Comparison of ENCODE assay signal across 8 cellular contexts in the genomic region with DNA sequence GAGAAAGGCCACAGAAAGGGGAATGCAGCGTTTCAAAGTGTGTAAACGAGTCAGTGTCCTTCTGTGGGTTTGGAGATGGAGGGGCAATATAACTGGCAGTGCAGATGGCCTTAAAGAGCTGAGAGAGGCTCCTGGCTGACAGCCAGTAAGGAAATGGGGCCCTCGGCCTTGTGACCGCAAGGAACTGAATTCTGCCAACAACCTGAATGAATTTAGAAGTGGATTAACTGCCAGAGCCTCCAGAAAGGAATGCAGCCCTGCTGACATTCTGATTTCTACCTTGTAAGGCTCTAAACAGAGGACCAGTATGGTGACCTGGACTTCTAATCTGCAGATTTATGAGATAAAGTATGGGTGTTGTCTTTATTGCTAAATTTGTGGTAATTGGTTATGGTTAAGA. TPM values are rescaled to one million over a fixed set of nuclear protein-coding genes. Genes with fewer than 3 reads are reported as not detected.
DNase-seq lines count a peak whose midpoint lies in the region; ATAC-seq, FAIRE-seq and TF ChIP-seq lines count a peak whose summit lies in the region.

No MANE protein-coding gene starts in this region.

- H3K36me3 Mint-ChIP-seq in CD14-positive monocyte = no peaks in the 10 kb centered on the region
- no peaks in the 10 kb centered on the region for H3K36me3 Mint-ChIP-seq in activated CD4-positive, alpha-beta T cell treated with anti-CD3 and anti-CD28 coated beads for 36 hours (ENCODE audit: low read depth)

- no peak overlapping the region for H3K27ac ChIP-seq in kidney (ENCODE audit: low read depth in 2 of 2, low read length in 2 of 2)

- POLR2A ChIA-PET in activated CD4-positive, alpha-beta T cell treated with anti-CD3 and anti-CD28 coated beads for 36 hours (lab: Charles Lee) = no interaction called here

- peak overlapping the region; percentile 2 to 49 for H3K4me3 Mint-ChIP-seq in CD14-positive monocyte
- H3K4me3 Mint-ChIP-seq in activated CD4-positive, alpha-beta T cell treated with anti-CD3 and anti-CD28 coated beads for 36 hours = no peak overlapping the region

- peak overlapping the region in 4 of 7 donors; percentile 23 to 52 (median 35) for H3K27ac Mint-ChIP-seq in CD14-positive monocyte
- H3K27ac Mint-ChIP-seq in activated CD4-positive, alpha-beta T cell treated with anti-CD3 and anti-CD28 coated beads for 36 hours = no peak overlapping the region

- peaks cover 0 to 2% of the 10 kb centered on the region in 2 donors for H3K4me1 ChIP-seq in kidney (ENCODE audit: control insufficient read depth in 1 of 2, insufficient read depth in 1 of 2, low read depth in 1 of 2, low read length in 2 of 2)

- no peaks in the 10 kb centered on the region for H3K27me3 Mint-ChIP-seq in CD14-positive monocyte (ENCODE audit: low read depth in 3 of 3)
- H3K27me3 Mint-ChIP-seq in activated CD4-positive, alpha-beta T cell treated with anti-CD3 and anti-CD28 coated beads for 36 hours = peaks cover 11% of the 10 kb centered on the region

- no peaks in the 10 kb centered on the region for H3K36me3 ChIP-seq in kidney (ENCODE audit: control insufficient read depth in 1 of 2, insufficient read depth in 2 of 2, low read length in 2 of 2)

- ATAC-seq in HG02885 (IDR thresholded peaks at IDR 0.05; ENCODE audit: poor library complexity, unreplicated experiment) (peak; percentile 59), HG02973 (IDR thresholded peaks at IDR 0.05; ENCODE audit: unreplicated experiment) (no peak), GM21576 (IDR thresholded peaks at IDR 0.05; ENCODE audit: unreplicated experiment) (no peak)
- ATAC-seq in activated CD4-positive, alpha-beta T cell treated with anti-CD3 and anti-CD28 coated beads for 36 hours = no peak

- H3K9me3 Mint-ChIP-seq in CD14-positive monocyte = no peaks in the 10 kb centered on the region
- no peaks in the 10 kb centered on the region for H3K9me3 Mint-ChIP-seq in activated CD4-positive, alpha-beta T cell treated with anti-CD3 and anti-CD28 coated beads for 36 hours (ENCODE audit: low read depth)

- H3K9ac ChIP-seq in kidney (ENCODE audit: low read length in 2 of 2) = no peak overlapping the region

- CTCF ChIA-PET in activated CD4-positive, alpha-beta T cell treated with anti-CD3 and anti-CD28 coated beads for 36 hours (lab: Charles Lee) = interaction anchor here (0.5 kb wide), 1 partner anchor 226 kb away, joined by 3 read pairs; no protein-coding TSS in a partner anchor

- DNase-seq in CD14-positive monocyte (ENCODE audit: low spot score) = no peak
- DNase-seq in SK-N-DZ (ENCODE audit: low spot score) = peak; percentile 74
- DNase-seq in kidney = peak; percentile 66
- DNase-seq in posterior vena cava (ENCODE audit: low spot score) = no peak
- DNase-seq in activated CD4-positive, alpha-beta T cell treated with anti-CD3 and anti-CD28 coated beads for 36 hours = no peak

- no peaks in the 10 kb centered on the region for H3K9me3 ChIP-seq in kidney (ENCODE audit: control insufficient read depth in 1 of 2, low read length in 2 of 2)

- H3K4me1 Mint-ChIP-seq in CD14-positive monocyte = peaks cover 60% of the 10 kb centered on the region
- no peaks in the 10 kb centered on the region for H3K4me1 Mint-ChIP-seq in activated CD4-positive, alpha-beta T cell treated with anti-CD3 and anti-CD28 coated beads for 36 hours

- no peak for FAIRE-seq in kidney (lab: Jason Lieb, UNC)

- no peak overlapping the region for H3K4me3 ChIP-seq in kidney (ENCODE audit: low read length in 2 of 2)

- TF ChIP-seq CTCF in CD14-positive monocyte (IDR thresholded peaks at IDR 0.05) (no peak), kidney (IDR thresholded peaks at IDR 0.05; ENCODE audit: borderline replicate concordance, extremely low read depth, insufficient read depth) (no peak)

- intact Hi-C loops in CD14-positive monocyte (cut with micrococcal nuclease) (no loop called here), kidney (cut with DNase I) (no loop called here), posterior vena cava (cut with DNase I) (no loop called here)
- intact Hi-C loops in activated CD4-positive, alpha-beta T cell treated with anti-CD3 and anti-CD28 coated beads for 36 hours (cut with DNase I, micrococcal nuclease) = no loop called here

RNA-seq across cellular contexts. Expression of a gene that starts 17.5 kb away (rescaled TPM):
- polyA plus RNA-seq in CD14-positive monocyte (10 to 100 TPM; 17.1 to 23.6 TPM), kidney (ENCODE audit: insufficient read depth, low read depth, low replicate concordance) (37.0 TPM)
- 850 and 873 TPM in 2 replicates for polyA plus RNA-seq in SK-N-DZ (2014; cell fraction: cytosol; rRNA removed)
- 497 and 523 TPM in 2 replicates for polyA plus RNA-seq in SK-N-DZ (2014; cell fraction: nucleus; rRNA removed)
- total RNA-seq in kidney (20.9 TPM), posterior vena cava (10 to 100 TPM; 37.1 to 42.2 TPM)
- 10 to 100 TPM; 19.3 to 19.7 TPM for total RNA-seq in activated CD4-positive, alpha-beta T cell treated with anti-CD3 and anti-CD28 coated beads for 36 hours

Comparison
In these comparisons a context has a peak if more than half of its experiments do, and no peak if none do; other contexts are left out.
1. DNase-seq: peak in SK-N-DZ (single experiment) and kidney (single experiment); none in CD14-positive monocyte (single experiment), posterior vena cava (single experiment) and activated CD4-positive, alpha-beta T cell treated with anti-CD3 and anti-CD28 coated beads for 36 hours (single experiment).